Comparison of ENCODE assay signal across 1 cellular context in genomic region chr17:36948717-36949460, GRCh38.
A peak's percentile ranks its signal among the peaks of the same experiment; 100 is the strongest.
TF ChIP-seq lines count a peak whose summit lies in the region.

Gene AATF (plus strand): TSS chr17:36948954. CDS start chr17:36949126, 172 bp downstream.

TF ChIP-seq in GM23338, 12 proteins besides CTCF, POLR2A, EP300 and RAD21 (continued from another document):
- TF ChIP-seq ZNF462 (CRISPR knock-in tag; IDR thresholded peaks at IDR 0.05) = no peak
- no peak for TF ChIP-seq ZNF114 (CRISPR knock-in tag; IDR thresholded peaks at IDR 0.05)
- TF ChIP-seq POLR2AphosphoS5 (IDR thresholded peaks at IDR 0.05; ENCODE audit: low read depth) = peak; percentile 90
- TF ChIP-seq REST (IDR thresholded peaks at IDR 0.05; ENCODE audit: unreplicated experiment) = no peak
TF ChIP-seq in GM23338: peak in this region for 3.
